In the genomic region with DNA sequence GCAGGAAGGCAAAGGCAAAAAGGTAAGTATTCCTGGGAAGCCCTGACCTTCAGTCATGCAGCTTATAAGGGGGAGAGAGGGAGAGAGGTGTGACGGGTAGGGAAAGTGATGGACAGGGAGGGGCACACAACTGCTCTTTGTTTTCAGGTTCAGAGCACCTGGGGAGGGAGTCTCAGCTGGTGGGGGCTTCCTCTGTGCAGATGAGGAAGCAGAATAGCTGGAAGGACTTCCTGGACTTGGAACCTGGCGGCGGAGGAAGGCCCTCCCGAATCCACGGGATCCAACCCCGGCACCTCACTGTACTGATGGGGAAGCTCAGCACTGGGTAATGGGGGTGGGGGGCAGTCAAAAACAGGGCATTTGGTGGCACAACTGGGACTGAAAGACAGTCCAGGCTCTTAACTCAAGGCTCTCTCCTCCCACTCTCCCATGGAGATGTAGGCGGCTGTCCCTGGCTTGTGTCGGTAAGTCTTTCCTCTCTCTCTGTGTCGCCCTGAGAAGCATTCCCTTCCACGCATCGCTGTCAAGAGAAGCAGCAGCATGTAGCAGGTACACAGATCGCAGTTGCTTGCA, we compare ENCODE assay signal across 1 cellular context.
TF ChIP-seq lines count a peak whose summit lies in the region.

No MANE protein-coding gene starts in this region.

TF ChIP-seq in GM23338, 12 proteins besides CTCF, POLR2A, EP300 and RAD21:
- TF ChIP-seq, protein P1, sequence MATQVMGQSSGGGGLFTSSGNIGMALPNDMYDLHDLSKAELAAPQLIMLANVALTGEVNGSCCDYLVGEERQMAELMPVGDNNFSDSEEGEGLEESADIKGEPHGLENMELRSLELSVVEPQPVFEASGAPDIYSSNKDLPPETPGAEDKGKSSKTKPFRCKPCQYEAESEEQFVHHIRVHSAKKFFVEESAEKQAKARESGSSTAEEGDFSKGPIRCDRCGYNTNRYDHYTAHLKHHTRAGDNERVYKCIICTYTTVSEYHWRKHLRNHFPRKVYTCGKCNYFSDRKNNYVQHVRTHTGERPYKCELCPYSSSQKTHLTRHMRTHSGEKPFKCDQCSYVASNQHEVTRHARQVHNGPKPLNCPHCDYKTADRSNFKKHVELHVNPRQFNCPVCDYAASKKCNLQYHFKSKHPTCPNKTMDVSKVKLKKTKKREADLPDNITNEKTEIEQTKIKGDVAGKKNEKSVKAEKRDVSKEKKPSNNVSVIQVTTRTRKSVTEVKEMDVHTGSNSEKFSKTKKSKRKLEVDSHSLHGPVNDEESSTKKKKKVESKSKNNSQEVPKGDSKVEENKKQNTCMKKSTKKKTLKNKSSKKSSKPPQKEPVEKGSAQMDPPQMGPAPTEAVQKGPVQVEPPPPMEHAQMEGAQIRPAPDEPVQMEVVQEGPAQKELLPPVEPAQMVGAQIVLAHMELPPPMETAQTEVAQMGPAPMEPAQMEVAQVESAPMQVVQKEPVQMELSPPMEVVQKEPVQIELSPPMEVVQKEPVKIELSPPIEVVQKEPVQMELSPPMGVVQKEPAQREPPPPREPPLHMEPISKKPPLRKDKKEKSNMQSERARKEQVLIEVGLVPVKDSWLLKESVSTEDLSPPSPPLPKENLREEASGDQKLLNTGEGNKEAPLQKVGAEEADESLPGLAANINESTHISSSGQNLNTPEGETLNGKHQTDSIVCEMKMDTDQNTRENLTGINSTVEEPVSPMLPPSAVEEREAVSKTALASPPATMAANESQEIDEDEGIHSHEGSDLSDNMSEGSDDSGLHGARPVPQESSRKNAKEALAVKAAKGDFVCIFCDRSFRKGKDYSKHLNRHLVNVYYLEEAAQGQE (IDR thresholded peaks at IDR 0.05; ENCODE audit: unreplicated experiment): no peak
- TF ChIP-seq JUNB (IDR thresholded peaks at IDR 0.05; ENCODE audit: unreplicated experiment) (no peak), POLR2AphosphoS5 (IDR thresholded peaks at IDR 0.05; ENCODE audit: low read depth) (no peak), ZNF114 (CRISPR knock-in tag; IDR thresholded peaks at IDR 0.05) (no peak), CREB1 (CRISPR knock-in tag; IDR thresholded peaks at IDR 0.05; ENCODE audit: low read depth) (no peak), ZNF331 (CRISPR knock-in tag; IDR thresholded peaks at IDR 0.05; ENCODE audit: low read depth) (no peak)
- TF ChIP-seq, protein P2, sequence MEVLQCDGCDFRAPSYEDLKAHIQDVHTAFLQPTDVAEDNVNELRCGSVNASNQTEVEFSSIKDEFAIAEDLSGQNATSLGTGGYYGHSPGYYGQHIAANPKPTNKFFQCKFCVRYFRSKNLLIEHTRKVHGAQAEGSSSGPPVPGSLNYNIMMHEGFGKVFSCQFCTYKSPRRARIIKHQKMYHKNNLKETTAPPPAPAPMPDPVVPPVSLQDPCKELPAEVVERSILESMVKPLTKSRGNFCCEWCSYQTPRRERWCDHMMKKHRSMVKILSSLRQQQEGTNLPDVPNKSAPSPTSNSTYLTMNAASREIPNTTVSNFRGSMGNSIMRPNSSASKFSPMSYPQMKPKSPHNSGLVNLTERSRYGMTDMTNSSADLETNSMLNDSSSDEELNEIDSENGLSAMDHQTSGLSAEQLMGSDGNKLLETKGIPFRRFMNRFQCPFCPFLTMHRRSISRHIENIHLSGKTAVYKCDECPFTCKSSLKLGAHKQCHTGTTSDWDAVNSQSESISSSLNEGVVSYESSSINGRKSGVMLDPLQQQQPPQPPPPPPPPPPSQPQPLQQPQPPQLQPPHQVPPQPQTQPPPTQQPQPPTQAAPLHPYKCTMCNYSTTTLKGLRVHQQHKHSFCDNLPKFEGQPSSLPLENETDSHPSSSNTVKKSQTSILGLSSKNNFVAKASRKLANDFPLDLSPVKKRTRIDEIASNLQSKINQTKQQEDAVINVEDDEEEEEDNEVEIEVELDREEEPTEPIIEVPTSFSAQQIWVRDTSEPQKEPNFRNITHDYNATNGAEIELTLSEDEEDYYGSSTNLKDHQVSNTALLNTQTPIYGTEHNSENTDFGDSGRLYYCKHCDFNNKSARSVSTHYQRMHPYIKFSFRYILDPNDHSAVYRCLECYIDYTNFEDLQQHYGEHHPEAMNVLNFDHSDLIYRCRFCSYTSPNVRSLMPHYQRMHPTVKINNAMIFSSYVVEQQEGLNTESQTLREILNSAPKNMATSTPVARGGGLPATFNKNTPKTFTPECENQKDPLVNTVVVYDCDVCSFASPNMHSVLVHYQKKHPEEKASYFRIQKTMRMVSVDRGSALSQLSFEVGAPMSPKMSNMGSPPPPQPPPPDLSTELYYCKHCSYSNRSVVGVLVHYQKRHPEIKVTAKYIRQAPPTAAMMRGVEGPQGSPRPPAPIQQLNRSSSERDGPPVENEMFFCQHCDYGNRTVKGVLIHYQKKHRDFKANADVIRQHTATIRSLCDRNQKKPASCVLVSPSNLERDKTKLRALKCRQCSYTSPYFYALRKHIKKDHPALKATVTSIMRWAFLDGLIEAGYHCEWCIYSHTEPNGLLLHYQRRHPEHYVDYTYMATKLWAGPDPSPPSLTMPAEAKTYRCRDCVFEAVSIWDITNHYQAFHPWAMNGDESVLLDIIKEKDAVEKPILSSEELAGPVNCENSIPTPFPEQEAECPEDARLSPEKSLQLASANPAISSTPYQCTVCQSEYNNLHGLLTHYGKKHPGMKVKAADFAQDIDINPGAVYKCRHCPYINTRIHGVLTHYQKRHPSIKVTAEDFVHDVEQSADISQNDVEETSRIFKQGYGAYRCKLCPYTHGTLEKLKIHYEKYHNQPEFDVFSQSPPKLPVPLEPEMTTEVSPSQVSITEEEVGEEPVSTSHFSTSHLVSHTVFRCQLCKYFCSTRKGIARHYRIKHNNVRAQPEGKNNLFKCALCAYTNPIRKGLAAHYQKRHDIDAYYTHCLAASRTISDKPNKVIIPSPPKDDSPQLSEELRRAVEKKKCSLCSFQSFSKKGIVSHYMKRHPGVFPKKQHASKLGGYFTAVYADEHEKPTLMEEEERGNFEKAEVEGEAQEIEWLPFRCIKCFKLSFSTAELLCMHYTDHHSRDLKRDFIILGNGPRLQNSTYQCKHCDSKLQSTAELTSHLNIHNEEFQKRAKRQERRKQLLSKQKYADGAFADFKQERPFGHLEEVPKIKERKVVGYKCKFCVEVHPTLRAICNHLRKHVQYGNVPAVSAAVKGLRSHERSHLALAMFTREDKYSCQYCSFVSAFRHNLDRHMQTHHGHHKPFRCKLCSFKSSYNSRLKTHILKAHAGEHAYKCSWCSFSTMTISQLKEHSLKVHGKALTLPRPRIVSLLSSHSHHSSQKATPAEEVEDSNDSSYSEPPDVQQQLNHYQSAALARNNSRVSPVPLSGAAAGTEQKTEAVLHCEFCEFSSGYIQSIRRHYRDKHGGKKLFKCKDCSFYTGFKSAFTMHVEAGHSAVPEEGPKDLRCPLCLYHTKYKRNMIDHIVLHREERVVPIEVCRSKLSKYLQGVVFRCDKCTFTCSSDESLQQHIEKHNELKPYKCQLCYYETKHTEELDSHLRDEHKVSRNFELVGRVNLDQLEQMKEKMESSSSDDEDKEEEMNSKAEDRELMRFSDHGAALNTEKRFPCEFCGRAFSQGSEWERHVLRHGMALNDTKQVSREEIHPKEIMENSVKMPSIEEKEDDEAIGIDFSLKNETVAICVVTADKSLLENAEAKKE (CRISPR knock-in tag; IDR thresholded peaks at IDR 0.05): no peak
- TF ChIP-seq, protein P3, sequence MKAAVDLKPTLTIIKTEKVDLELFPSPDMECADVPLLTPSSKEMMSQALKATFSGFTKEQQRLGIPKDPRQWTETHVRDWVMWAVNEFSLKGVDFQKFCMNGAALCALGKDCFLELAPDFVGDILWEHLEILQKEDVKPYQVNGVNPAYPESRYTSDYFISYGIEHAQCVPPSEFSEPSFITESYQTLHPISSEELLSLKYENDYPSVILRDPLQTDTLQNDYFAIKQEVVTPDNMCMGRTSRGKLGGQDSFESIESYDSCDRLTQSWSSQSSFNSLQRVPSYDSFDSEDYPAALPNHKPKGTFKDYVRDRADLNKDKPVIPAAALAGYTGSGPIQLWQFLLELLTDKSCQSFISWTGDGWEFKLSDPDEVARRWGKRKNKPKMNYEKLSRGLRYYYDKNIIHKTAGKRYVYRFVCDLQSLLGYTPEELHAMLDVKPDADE (IDR thresholded peaks at IDR 0.05): no peak
TF ChIP-seq in GM23338: peak in this region for 0.
